10 cellular contexts compared by ENCODE assay signal in genomic region chr16:57893559-57894389, GRCh38.
A peak's percentile ranks its signal among the peaks of the same experiment; 100 is the strongest.
DNase-seq lines count a peak whose midpoint lies in the region; ATAC-seq and TF ChIP-seq lines count a peak whose summit lies in the region.
"Had no signal": no experiment of that assay in that cellular context is flagged by ENCODE, and none has a peak within 500 bp of the region (broad histone marks: within the 10 kb centered on the region; RNA-seq: fewer than 3 reads in every experiment).

No MANE protein-coding gene starts in this region.

- in situ Hi-C loops in GM23248 (cut with MboI): no loop called here
- in situ Hi-C loops in G401 (cut with HindIII; ENCODE audit: low sequenced_read_pairs): no loop called here
- in situ Hi-C loops in HAP-1 (cut with MboI; ENCODE audit: low sequenced_read_pairs): no loop called here

- no peak overlapping the region for H3K4me3 ChIP-seq in GM23248
- no peak overlapping the region for H3K4me3 ChIP-seq in fibroblast of the aortic adventitia (ENCODE audit: low read depth, low read length)
- no peak overlapping the region for H3K4me3 ChIP-seq in HAP-1

- H3K27ac ChIP-seq in GM23248: peak overlapping the region; percentile 14; the same call in 1 of the 2 replicates
- H3K27ac ChIP-seq in RWPE1: peak overlapping the region; percentile 60

- peaks cover 35% of the 10 kb centered on the region for H3K27me3 Mint-ChIP-seq in progenitor cell of endocrine pancreas

- H3K9me3 ChIP-seq in GM23248 (ENCODE audit: low read depth) (no peaks in the 10 kb centered on the region), HAP-1 (no peaks in the 10 kb centered on the region)

- peak; percentile 82 for DNase-seq in GM23248
- peak; percentile 75 for DNase-seq in RWPE1 (ENCODE audit: low spot score)
- peak; percentile 79 for DNase-seq in fibroblast of the aortic adventitia (ENCODE audit: low read depth)
- DNase-seq in progenitor cell of endocrine pancreas (ENCODE audit: low spot score, unreplicated experiment): no peak
- DNase-seq in G401 (ENCODE audit: low spot score): no peak
- no peak for DNase-seq in HAP-1 (ENCODE audit: low spot score in 2 of 2)
- no peak for DNase-seq in GM19240 (ENCODE audit: insufficient read length, low spot score)
- DNase-seq: activated B cell treated with CpG ODN at 0.5 μM for 24 hours; stimulated activated CD4-positive, alpha-beta T cell treated with anti-CD3 and anti-CD28 coated beads, Interleukin-4, amount 100 ng/mL, for 24 hours had no signal

- H2AFZ ChIP-seq in GM23248: peak overlapping the region; percentile 71

- H3F3A ChIP-seq in GM23248 (ENCODE audit: insufficient read depth): peaks cover 13% of the 10 kb centered on the region

- POLR2A ChIA-PET in RWPE1 (lab: Yijun Ruan, JAX; ENCODE audit: low non-redundant PET): no interaction called here

- H4K20me1 ChIP-seq in GM23248 (ENCODE audit: insufficient read depth): no peaks in the 10 kb centered on the region

- H3K4me1 ChIP-seq in GM23248 (ENCODE audit: insufficient read depth) (peaks cover 16% of the 10 kb centered on the region), HAP-1 (no peaks in the 10 kb centered on the region)

- peak overlapping the region; percentile 79 for H3K27ac Mint-ChIP-seq in progenitor cell of endocrine pancreas
- H3K27ac Mint-ChIP-seq: activated B cell treated with CpG ODN at 0.5 μM for 24 hours had no signal

- H3K9ac ChIP-seq in GM23248: 0 out of 2 replicates have a peak overlapping the region, but pooled peaks have one; percentile 24

- H3K27me3 ChIP-seq in GM23248 (replicated peaks; ENCODE audit: insufficient read depth) (no peaks in the 10 kb centered on the region), HAP-1 (ENCODE audit: low read depth) (no peaks in the 10 kb centered on the region)

- H3K36me3 ChIP-seq in GM23248 (ENCODE audit: low read depth): no peaks in the 10 kb centered on the region
- H3K36me3 ChIP-seq in HAP-1 (replicated peaks): no peaks in the 10 kb centered on the region

- no peaks in the 10 kb centered on the region for H3K9me2 ChIP-seq in GM23248 (ENCODE audit: insufficient read depth)

- TF ChIP-seq CTCF in RWPE1 (conservative IDR thresholded peaks at IDR 0.05; ENCODE audit: low read depth): no peak
- TF ChIP-seq CTCF in fibroblast of the aortic adventitia (IDR thresholded peaks at IDR 0.05; ENCODE audit: insufficient read depth, low read length): no peak
- no peak for TF ChIP-seq CTCF in progenitor cell of endocrine pancreas (IDR thresholded peaks at IDR 0.05; ENCODE audit: unreplicated experiment)

- CTCF ChIA-PET in RWPE1 (lab: Yijun Ruan, JAX): no interaction called here

- peak overlapping the region; percentile 5 for H3K4me2 ChIP-seq in GM23248 (ENCODE audit: unreplicated experiment)

- no peaks in the 10 kb centered on the region for H3K36me3 Mint-ChIP-seq in progenitor cell of endocrine pancreas (ENCODE audit: insufficient read depth)

- 54 to 55% methylated on average over 17 of the region's 17 CpGs for WGBS in GM23248 (ENCODE audit: low coverage in 1 of 2, low lambda C conversion rate in 2 of 2, missing lambda C conversion rate in 2 of 2), 2 experiments

- H3K79me2 ChIP-seq in GM23248 (ENCODE audit: insufficient read depth): no peaks in the 10 kb centered on the region

- no peak for ATAC-seq in GM18868 (IDR thresholded peaks at IDR 0.05; ENCODE audit: unreplicated experiment)

- peaks cover 29% of the 10 kb centered on the region for H3K4me1 Mint-ChIP-seq in progenitor cell of endocrine pancreas (ENCODE audit: low read depth)

- no peak overlapping the region for H3K4me3 Mint-ChIP-seq in progenitor cell of endocrine pancreas (ENCODE audit: low read depth)
- H3K4me3 Mint-ChIP-seq: activated B cell treated with CpG ODN at 0.5 μM for 24 hours had no signal

- H3K9me3 Mint-ChIP-seq in progenitor cell of endocrine pancreas (ENCODE audit: low read depth): no peaks in the 10 kb centered on the region
- H3K9me3 Mint-ChIP-seq: activated B cell treated with CpG ODN at 0.5 μM for 24 hours had no signal

Comparison
In these comparisons a context has a peak if more than half of its experiments do, and no peak if none do; other contexts are left out.
1. DNase-seq: peak in GM23248 (single experiment), RWPE1 (single experiment) and fibroblast of the aortic adventitia (single experiment); none in progenitor cell of endocrine pancreas (single experiment), G401 (single experiment), HAP-1 (0 of 2) and GM19240 (single experiment).